ENCODE assay signal across 17 cellular contexts in genomic region chr2:109659356-109660045, GRCh38. TPM values are rescaled to one million over a fixed set of nuclear protein-coding genes. Genes with fewer than 3 reads are reported as not detected.
A peak's percentile ranks its signal among the peaks of the same experiment; 100 is the strongest.
DNase-seq lines count a peak whose midpoint lies in the region; ATAC-seq and TF ChIP-seq lines count a peak whose summit lies in the region.
"Had no signal": no experiment of that assay in that cellular context is flagged by ENCODE, and none has a peak within 500 bp of the region (broad histone marks: within the 10 kb centered on the region; RNA-seq: fewer than 3 reads in every experiment).

No MANE protein-coding gene starts in this region.

- H3K27ac ChIP-seq in GM23338 (ENCODE audit: low read depth) (no peak overlapping the region), esophagus squamous epithelium (peak overlapping the region in 3 of 4 donors; percentile 53 to 81 (median 75)), trophoblast cell (ENCODE audit: low read depth, low read length) (no peak overlapping the region), prostate gland (no peak overlapping the region)
- H3K27ac ChIP-seq: A549; BLaER1 treated with 17β-estradiol and CSF1 and Interleukin-3, amounts not matched to agents 10 nM and 100 nM; HL-60; SK-N-MC had no signal

- H4K20me1 ChIP-seq in GM23338 (replicated peaks; ENCODE audit: insufficient read depth) = no peaks in the 10 kb centered on the region
- H4K20me1 ChIP-seq: BLaER1 treated with 17β-estradiol and CSF1 and Interleukin-3, amounts not matched to agents 10 nM and 100 nM had no signal

- no peaks in the 10 kb centered on the region for H3K36me3 ChIP-seq in GM23338 (ENCODE audit: insufficient read depth)
- no peaks in the 10 kb centered on the region for H3K36me3 ChIP-seq in esophagus squamous epithelium
- no peaks in the 10 kb centered on the region for H3K36me3 ChIP-seq in trophoblast cell (ENCODE audit: control insufficient read depth in 1 of 2, insufficient read depth in 2 of 2, low read length in 2 of 2)
- no peaks in the 10 kb centered on the region for H3K36me3 ChIP-seq in prostate gland
- H3K36me3 ChIP-seq: BLaER1 treated with 17β-estradiol and CSF1 and Interleukin-3, amounts not matched to agents 10 nM and 100 nM; HAP-1 had no signal

- peaks cover 10% of the 10 kb centered on the region for H3K4me1 Mint-ChIP-seq in GM23338
- no peaks in the 10 kb centered on the region for H3K4me1 Mint-ChIP-seq in effector memory CD8-positive, alpha-beta T cell (ENCODE audit: low read depth in 2 of 2)
- H3K4me1 Mint-ChIP-seq: CD8-positive, alpha-beta memory T cell had no signal

- H3K4ac ChIP-seq in trophoblast cell (ENCODE audit: low read depth, low read length) = no peak overlapping the region

- H2BK120ac ChIP-seq in trophoblast cell (ENCODE audit: insufficient read depth, low read length, poor library complexity) = peak overlapping the region; percentile 15

- H3K4me2 ChIP-seq in GM23338 (no peak overlapping the region), trophoblast cell (ENCODE audit: low read length) (no peak overlapping the region)
- H3K4me2 ChIP-seq: A549; BLaER1 treated with 17β-estradiol and CSF1 and Interleukin-3, amounts not matched to agents 10 nM and 100 nM had no signal

- peak overlapping the region; percentile 34 for H2BK12ac ChIP-seq in trophoblast cell (ENCODE audit: low read length)

- no peak overlapping the region for H3K9ac ChIP-seq in trophoblast cell (ENCODE audit: low read length)
- H3K9ac ChIP-seq: BLaER1 treated with 17β-estradiol and CSF1 and Interleukin-3, amounts not matched to agents 10 nM and 100 nM had no signal

- 73 to 75% methylated on average over 9 of the region's 9 CpGs for WGBS in esophagus squamous epithelium, 2 donors
- no CpG with 5 or more reads among the region's 9 CpGs for WGBS in trophoblast cell (ENCODE audit: extremely low coverage, insufficient coverage, insufficient read length)
- whole genome bisulfite sequencing in prostate gland = 79% methylated on average over 9 of the region's 9 CpGs

- no peak for TF ChIP-seq POLR2A in esophagus squamous epithelium (IDR thresholded peaks at IDR 0.05)
- no peak for TF ChIP-seq POLR2A in prostate gland (IDR thresholded peaks at IDR 0.05)

- H3K4me3 ChIP-seq in GM23338 = 0 out of 2 replicates have a peak overlapping the region, but pooled peaks have one; percentile 23
- H3K4me3 ChIP-seq in esophagus squamous epithelium = no peak overlapping the region
- no peak overlapping the region for H3K4me3 ChIP-seq in trophoblast cell (ENCODE audit: low read depth, low read length)
- H3K4me3 ChIP-seq in prostate gland = no peak overlapping the region
- H3K4me3 ChIP-seq: A549; BLaER1 treated with 17β-estradiol and CSF1 and Interleukin-3, amounts not matched to agents 10 nM and 100 nM; HAP-1; SK-N-MC had no signal

- TF ChIP-seq CTCF in GM23338 (conservative IDR thresholded peaks at IDR 0.05; ENCODE audit: low read depth in 2 of 2) = no peak
- no peak for TF ChIP-seq CTCF in esophagus squamous epithelium (IDR thresholded peaks at IDR 0.05)
- TF ChIP-seq CTCF in prostate gland (IDR thresholded peaks at IDR 0.05) = no peak

- no peak overlapping the region for H3K14ac ChIP-seq in trophoblast cell (ENCODE audit: low read length)

- H3K79me1 ChIP-seq in trophoblast cell (ENCODE audit: low read length) = no peaks in the 10 kb centered on the region

- ATAC-seq in GM23338 (peak; percentile 69), GM21529 (IDR thresholded peaks at IDR 0.05; ENCODE audit: unreplicated experiment) (no peak)
- no peak for ATAC-seq in effector memory CD8-positive, alpha-beta T cell (replicated peaks)
- ATAC-seq: A549, Panc1 had no signal

- no peak overlapping the region for H4K8ac ChIP-seq in trophoblast cell (ENCODE audit: low read depth, low read length)

- H3K27me3 Mint-ChIP-seq in GM23338 (ENCODE audit: insufficient read depth, low read depth, poor library complexity) = peaks cover 2% of the 10 kb centered on the region
- H3K27me3 Mint-ChIP-seq in effector memory CD8-positive, alpha-beta T cell = peaks cover 23 to 52% of the 10 kb centered on the region in 2 donors

- H3K27ac Mint-ChIP-seq in GM23338 = no peak overlapping the region; the same call in 1 of the 2 replicates
- H3K27ac Mint-ChIP-seq in effector memory CD8-positive, alpha-beta T cell = no peak overlapping the region
- H3K27ac Mint-ChIP-seq: CD8-positive, alpha-beta memory T cell had no signal

- H3K9me3 ChIP-seq in esophagus squamous epithelium = no peaks in the 10 kb centered on the region
- H3K9me3 ChIP-seq in trophoblast cell (ENCODE audit: insufficient read depth, low read depth, low read length) = peaks cover 2% of the 10 kb centered on the region
- H3K9me3 ChIP-seq in prostate gland = no peaks in the 10 kb centered on the region
- H3K9me3 ChIP-seq: A549; BLaER1 treated with 17β-estradiol and CSF1 and Interleukin-3, amounts not matched to agents 10 nM and 100 nM; HAP-1 had no signal

- H3K23ac ChIP-seq in trophoblast cell (ENCODE audit: low read length) = no peak overlapping the region

- no peak overlapping the region; the same call in 2 of the 3 replicates for H3K4me3 Mint-ChIP-seq in GM23338
- no peak overlapping the region for H3K4me3 Mint-ChIP-seq in effector memory CD8-positive, alpha-beta T cell
- H3K4me3 Mint-ChIP-seq: CD8-positive, alpha-beta memory T cell had no signal

- H3K27me3 ChIP-seq in GM23338 (ENCODE audit: insufficient read depth) (no peaks in the 10 kb centered on the region), esophagus squamous epithelium (no peaks in the 10 kb centered on the region), trophoblast cell (ENCODE audit: insufficient read depth, low read length) (no peaks in the 10 kb centered on the region), prostate gland (replicated peaks; ENCODE audit: insufficient read depth) (no peaks in the 10 kb centered on the region)
- H3K27me3 ChIP-seq: BLaER1 treated with 17β-estradiol and CSF1 and Interleukin-3, amounts not matched to agents 10 nM and 100 nM had no signal

- no peak overlapping the region for H2AK5ac ChIP-seq in trophoblast cell (ENCODE audit: low read length)

- H3K18ac ChIP-seq in trophoblast cell (ENCODE audit: low read length) = no peak overlapping the region

- H4K91ac ChIP-seq in trophoblast cell (ENCODE audit: low read depth, low read length) = no peak overlapping the region

- H3K9me3 Mint-ChIP-seq in GM23338 = no peaks in the 10 kb centered on the region
- no peaks in the 10 kb centered on the region for H3K9me3 Mint-ChIP-seq in effector memory CD8-positive, alpha-beta T cell

- no peak for DNase-seq in GM23338 (ENCODE audit: low spot score)
- peak; percentile 18 for DNase-seq in NCI-H82 treated with DMSO at 0.1 percent for 48 hours (lab: John Stamatoyannopoulos, UW; ENCODE audit: unreplicated experiment)
- no peak for DNase-seq in esophagus squamous epithelium (lab: John Stamatoyannopoulos, UW)
- no peak for DNase-seq in trophoblast cell
- no peak for DNase-seq in effector memory CD8-positive, alpha-beta T cell
- DNase-seq in prostate gland (ENCODE audit: low spot score) = no peak
- DNase-seq: CD8-positive, alpha-beta memory T cell; GF-D8; NCI-H1105 treated with DMSO at 0.1 percent for 48 hours; NCI-H2029 had no signal

- H3F3A ChIP-seq in GM23338 (replicated peaks; ENCODE audit: low read depth) = no peaks in the 10 kb centered on the region

- intact Hi-C loops in esophagus squamous epithelium (cut with DNase I) = no loop called here
- intact Hi-C loops in prostate gland (cut with DNase I) = no loop called here

- H3K79me2 ChIP-seq in GM23338 (replicated peaks; ENCODE audit: insufficient read depth) (no peaks in the 10 kb centered on the region), trophoblast cell (ENCODE audit: control insufficient read depth, insufficient read depth, low read length, poor library complexity) (no peaks in the 10 kb centered on the region)

- no peak overlapping the region for H2BK5ac ChIP-seq in trophoblast cell (ENCODE audit: low read depth, low read length, poor library complexity)

- H3K9me2 ChIP-seq in GM23338 (ENCODE audit: insufficient read depth) = peaks cover 4% of the 10 kb centered on the region; the same call in 1 of the 2 replicates

- H2AFZ ChIP-seq in GM23338 = peak overlapping the region; percentile 78; the same call in 1 of the 2 replicates
- no peak overlapping the region for H2AFZ ChIP-seq in trophoblast cell (ENCODE audit: insufficient read depth, low read length, poor library complexity)

- peaks cover 7% of the 10 kb centered on the region; the same call in 1 of the 2 replicates for H3K4me1 ChIP-seq in GM23338 (ENCODE audit: insufficient read depth)
- H3K4me1 ChIP-seq in esophagus squamous epithelium = peaks cover 12 to 54% (median 23%) of the 10 kb centered on the region in 3 donors
- peaks cover 7% of the 10 kb centered on the region in 2 experiments for H3K4me1 ChIP-seq in trophoblast cell (ENCODE audit: control insufficient read depth in 1 of 2, insufficient read depth in 2 of 2, low read length in 2 of 2)
- no peaks in the 10 kb centered on the region for H3K4me1 ChIP-seq in prostate gland (replicated peaks)
- H3K4me1 ChIP-seq: A549; BLaER1 treated with 17β-estradiol and CSF1 and Interleukin-3, amounts not matched to agents 10 nM and 100 nM; HAP-1 had no signal

- no peaks in the 10 kb centered on the region for H3K36me3 Mint-ChIP-seq in GM23338 (ENCODE audit: low read depth)
- no peaks in the 10 kb centered on the region for H3K36me3 Mint-ChIP-seq in effector memory CD8-positive, alpha-beta T cell (ENCODE audit: insufficient read depth)
- H3K36me3 Mint-ChIP-seq: CD8-positive, alpha-beta memory T cell had no signal

- H4K12ac ChIP-seq in trophoblast cell (ENCODE audit: low read depth, low read length) = no peak overlapping the region

TF ChIP-seq in GM23338, 12 proteins besides CTCF, POLR2A, EP300 and RAD21 (continues in another document):
- TF ChIP-seq JUNB (IDR thresholded peaks at IDR 0.05; ENCODE audit: unreplicated experiment) = no peak
- TF ChIP-seq POLR2AphosphoS5 (IDR thresholded peaks at IDR 0.05; ENCODE audit: low read depth) = no peak
- no peak for TF ChIP-seq STAT1 (IDR thresholded peaks at IDR 0.05; ENCODE audit: unreplicated experiment)

RNA-seq across cellular contexts. Expression of gene SOWAHC, which starts 45.3 kb away (rescaled TPM):
- 26.3 and 27.5 TPM in 2 replicates for total RNA-seq in GM23338 (2014; rRNA removed; shearing (Covaris generic))
- 7.0 and 7.4 TPM in 2 replicates for polyA plus RNA-seq in GM23338 (2016; fragmentation: Nextera tagmentation; extraction: Ambion mirVana)
- total RNA-seq in esophagus squamous epithelium = 10 to 100 TPM; 47.9 to 87.9 (median 69.7) TPM
- 28.1 and 29.3 TPM in 2 replicates for polyA plus RNA-seq in trophoblast cell (2013)
- total RNA-seq in prostate gland = 10 to 100 TPM; 20.7 to 24.9 TPM

RNA-seq across cellular contexts. Expression of gene SEPTIN10, which starts 45.7 kb away (rescaled TPM):
- total RNA-seq in GM23338 (2014; rRNA removed; shearing (Covaris generic)) = 84.5 and 85.1 TPM in 2 replicates
- polyA plus RNA-seq in GM23338 (2016; fragmentation: Nextera tagmentation; extraction: Ambion mirVana) = 47.7 and 52.3 TPM in 2 replicates
- 100 to 1,000 TPM in 1 of 4 donors, 10 to 100 TPM in 3; 83.6 to 132 (median 86.4) TPM for total RNA-seq in esophagus squamous epithelium
- 109 and 116 TPM in 2 replicates for polyA plus RNA-seq in trophoblast cell (2013)
- total RNA-seq in prostate gland = 10 to 100 TPM; 66.3 to 94.9 TPM

Comparison
In these comparisons a context has a peak if more than half of its experiments do, and no peak if none do; other contexts are left out.
1. H3K27ac ChIP-seq: peak in esophagus squamous epithelium (3 of 4); none in GM23338 (single experiment), trophoblast cell (single experiment) and prostate gland (0 of 2).